Comparison of ENCODE assay signal across 14 cellular contexts in genomic region chr1:203346060-203346754, GRCh38. TPM values are rescaled to one million over a fixed set of nuclear protein-coding genes. Genes with fewer than 3 reads are reported as not detected.
DNase-seq lines count a peak whose midpoint lies in the region; ATAC-seq and TF ChIP-seq lines count a peak whose summit lies in the region.
"Had no signal": no experiment of that assay in that cellular context is flagged by ENCODE, and none has a peak within 500 bp of the region (broad histone marks: within the 10 kb centered on the region; RNA-seq: fewer than 3 reads in every experiment).

No MANE protein-coding gene starts in this region.

- H3K79me2 ChIP-seq in PC-3 (ENCODE audit: low read length), result no peaks in the 10 kb centered on the region

- H3K27me3 ChIP-seq in PC-3 (ENCODE audit: low read length), result peaks cover 71% of the 10 kb centered on the region

- POLR2A ChIA-PET in PC-3 (lab: Charles Lee; ENCODE audit: unreplicated experiment), result no interaction called here

- H3K36me3 ChIP-seq in PC-3 (ENCODE audit: low read depth, low read length), result no peaks in the 10 kb centered on the region
- H3K36me3 ChIP-seq: prostate gland had no signal

- H3K4me2 ChIP-seq in PC-3 (ENCODE audit: low read length), result no peak overlapping the region

- no peak overlapping the region for H3K4me3 ChIP-seq in GM12865 (ENCODE audit: low read depth, low read length)
- H3K4me3 ChIP-seq in PC-3 (ENCODE audit: low read length), result no peak overlapping the region
- H3K4me3 ChIP-seq: prostate gland had no signal

- H3F3A ChIP-seq in PC-3 (ENCODE audit: low read length, unreplicated experiment), result no peaks in the 10 kb centered on the region

- BruUV-seq in PC-3 (replicated peaks; lab: Mats Ljungman, UMichigan), result no TSS peak

- TF ChIP-seq CTCF in 22Rv1 (IDR thresholded peaks at IDR 0.05) (0 out of 2 replicates have a peak, but pooled peaks have one; percentile 10), GM12865 (IDR thresholded peaks at IDR 0.05; ENCODE audit: insufficient read depth, low read depth, low read length, missing control alignments) (no peak), PC-3 (conservative IDR thresholded peaks at IDR 0.05; ENCODE audit: low read depth, low read length) (peak; percentile 21; the same call in 1 of the 2 replicates)

- CTCF ChIA-PET in PC-3 (lab: Charles Lee), result interaction anchor here (0.5 to 0.6 kb wide), 2 partner anchors 82 to 95 kb away, joined by 3 to 4 read pairs; no protein-coding TSS in a partner anchor

- no peak overlapping the region for H3K9ac ChIP-seq in PC-3 (ENCODE audit: low read length)

- DNase-seq in GM12865 (ENCODE audit: low read depth), result peak; percentile 14
- no peak for DNase-seq in PC-3
- peak; percentile 64 for DNase-seq in islet precursor cell
- no peak for DNase-seq in RKO (ENCODE audit: low spot score)
- no peak for DNase-seq in ureter (ENCODE audit: low spot score)
- DNase-seq in NCI-H1105 (lab: John Stamatoyannopoulos, UW), result no peak
- DNase-seq in stimulated activated CD4-positive, alpha-beta T cell treated with anti-CD3 and anti-CD28 coated beads, Interleukin-15, amount 100 ng/mL, for 24 hours, result no peak
- DNase-seq: activated naive CD8-positive, alpha-beta T cell treated with anti-CD3 and anti-CD28 coated beads for 36 hours; HCEC 1CT; KG1; NCI-H82; T-helper 17 cell had no signal

- ATAC-seq in PC-3, result no peak
- ATAC-seq: T-helper 17 cell had no signal

- no peaks in the 10 kb centered on the region for H3K4me1 ChIP-seq in PC-3 (ENCODE audit: insufficient read depth, low read length)
- H3K4me1 ChIP-seq: prostate gland had no signal

- intact Hi-C loops in PC-3 (cut with micrococcal nuclease), result no loop called here

- H3K9me3 ChIP-seq in PC-3 (ENCODE audit: low read length), result no peaks in the 10 kb centered on the region
- H3K9me3 ChIP-seq: prostate gland had no signal

- no peaks in the 10 kb centered on the region for H3K9me2 ChIP-seq in PC-3 (replicated peaks; ENCODE audit: low read length)

- no peaks in the 10 kb centered on the region for H4K20me1 ChIP-seq in PC-3 (ENCODE audit: low read length)

- H2AFZ ChIP-seq in PC-3 (ENCODE audit: low read length), result no peak overlapping the region

- H3K27ac ChIP-seq in 22Rv1, result no peak overlapping the region
- H3K27ac ChIP-seq in PC-3 (ENCODE audit: low read length), result no peak overlapping the region
- H3K27ac ChIP-seq: prostate gland had no signal

RNA-seq across cellular contexts. Expression of gene FMOD, which starts 4.7 kb away (rescaled TPM):
- total RNA-seq in PC-3 (2014; rRNA removed), result not detected in 2 replicates
- 59.0 TPM for total RNA-seq in ureter
- total RNA-seq: T-helper 17 cell had no signal

RNA-seq across cellular contexts. Expression of gene BTG2, which starts 40.9 kb away (rescaled TPM):
- total RNA-seq in PC-3 (2014; rRNA removed) (2.2 and 2.4 TPM in 2 replicates), ureter (199 TPM)

Comparison
In these comparisons a context has a peak if more than half of its experiments do, and no peak if none do; other contexts are left out.
1. DNase-seq: peak in GM12865 (single experiment) and islet precursor cell (single experiment); none in PC-3 (single experiment), RKO (single experiment), ureter (single experiment), NCI-H1105 (single experiment) and stimulated activated CD4-positive, alpha-beta T cell treated with anti-CD3 and anti-CD28 coated beads, Interleukin-15, amount 100 ng/mL, for 24 hours (single experiment).
2. RNA of gene FMOD, which starts 4.7 kb away (total RNA-seq): 59.0 TPM in ureter (single experiment); not detected in PC-3; every median in the first group is over 10 times any median in the second.
3. RNA of gene BTG2, which starts 40.9 kb away (total RNA-seq): 199 TPM in ureter (single experiment); 2.2 to 2.4 TPM in PC-3; every median in the first group is over 10 times any median in the second.